Comparison of ENCODE assay signal across 8 cellular contexts in genomic region chr11:94544582-94544831, GRCh38. TPM values are rescaled to one million over a fixed set of nuclear protein-coding genes. Genes with fewer than 3 reads are reported as not detected.
DNase-seq lines count a peak whose midpoint lies in the region; ATAC-seq and TF ChIP-seq lines count a peak whose summit lies in the region.

No MANE protein-coding gene starts in this region.

- ATAC-seq in GM19023 (IDR thresholded peaks at IDR 0.05; ENCODE audit: unreplicated experiment) (peak; percentile 35), HG03457 (IDR thresholded peaks at IDR 0.05; ENCODE audit: unreplicated experiment) (peak; percentile 0), HG02798 (IDR thresholded peaks at IDR 0.05; ENCODE audit: poor library complexity, unreplicated experiment) (no peak), GM18517 (IDR thresholded peaks at IDR 0.05; ENCODE audit: unreplicated experiment) (no peak)

- H3K4me3 ChIP-seq in breast epithelium (peak overlapping the region; percentile 76 to 82 (median 77)), mucosa of rectum (ENCODE audit: low read length in 2 of 2) (peak overlapping the region; percentile 72 to 79)

- no peaks in the 10 kb centered on the region for H3K9me3 ChIP-seq in breast epithelium
- H3K9me3 ChIP-seq in mucosa of rectum (ENCODE audit: control insufficient read depth in 2 of 2, low read length in 2 of 2) = no peaks in the 10 kb centered on the region

- TF ChIP-seq CTCF in breast epithelium (IDR thresholded peaks at IDR 0.05) = no peak

- intact Hi-C loops in breast epithelium (cut with DNase I; ENCODE audit: low total_unique reads) = no loop called here

- no peak for DNase-seq in breast epithelium (ENCODE audit: low spot score in 2 of 2)
- no peak for DNase-seq in NCI-H187 treated with DMSO at 0.1 percent for 48 hours (lab: John Stamatoyannopoulos, UW)
- DNase-seq in NCI-H2196 treated with DMSO at 0.1 percent for 48 hours (lab: John Stamatoyannopoulos, UW; ENCODE audit: unreplicated experiment) = no peak

- H3K27me3 ChIP-seq in breast epithelium (no peaks in the 10 kb centered on the region), mucosa of rectum (ENCODE audit: control insufficient read depth in 2 of 2, insufficient read depth in 2 of 2, low read length in 2 of 2) (no peaks in the 10 kb centered on the region)

- H3K4me1 ChIP-seq in breast epithelium = no peaks in the 10 kb centered on the region
- H3K4me1 ChIP-seq in mucosa of rectum (ENCODE audit: control insufficient read depth in 2 of 2, insufficient read depth in 2 of 2, low read length in 2 of 2) = peaks cover 31 to 40% of the 10 kb centered on the region in 2 donors

- H3K27ac ChIP-seq in breast epithelium (peak overlapping the region; percentile 95), mucosa of rectum (ENCODE audit: low read depth in 2 of 2, low read length in 2 of 2) (peak overlapping the region; percentile 95 to 98)

- H3K36me3 ChIP-seq in breast epithelium = no peaks in the 10 kb centered on the region
- H3K36me3 ChIP-seq in mucosa of rectum (ENCODE audit: control insufficient read depth in 2 of 2, insufficient read depth in 2 of 2, low read length in 2 of 2) = no peaks in the 10 kb centered on the region

- no peak for TF ChIP-seq POLR2A in breast epithelium (IDR thresholded peaks at IDR 0.05)

- peak overlapping the region; percentile 83 to 92 for H3K9ac ChIP-seq in mucosa of rectum (ENCODE audit: low read depth in 1 of 2, low read length in 2 of 2)

RNA-seq across cellular contexts. Expression of gene FUT4, which starts 0.8 kb away (rescaled TPM):
- 1 to 10 TPM; 3.9 to 9.4 (median 5.3) TPM for total RNA-seq in breast epithelium

RNA-seq across cellular contexts. Expression of gene PIWIL4, which starts 22.7 kb away (rescaled TPM):
- 1 to 10 TPM; 4.8 to 6.7 (median 5.6) TPM for total RNA-seq in breast epithelium

RNA-seq across cellular contexts. Expression of gene C11orf97, which starts 32.2 kb away (rescaled TPM):
- total RNA-seq in breast epithelium = not detected

RNA-seq across cellular contexts. Expression of gene ANKRD49, which starts 50.7 kb away (rescaled TPM):
- total RNA-seq in breast epithelium = 10 to 100 TPM; 18.4 to 23.6 (median 21.3) TPM

RNA-seq across cellular contexts. Expression of gene MRE11, which starts 50.9 kb away (rescaled TPM):
- 10 to 100 TPM; 18.1 to 33.1 (median 22.3) TPM for total RNA-seq in breast epithelium

Comparison
In these comparisons a context has a peak if more than half of its experiments do, and no peak if none do; other contexts are left out.
1. ATAC-seq: peak in GM19023 (single experiment) and HG03457 (single experiment); none in HG02798 (single experiment) and GM18517 (single experiment).